In the genomic region with DNA sequence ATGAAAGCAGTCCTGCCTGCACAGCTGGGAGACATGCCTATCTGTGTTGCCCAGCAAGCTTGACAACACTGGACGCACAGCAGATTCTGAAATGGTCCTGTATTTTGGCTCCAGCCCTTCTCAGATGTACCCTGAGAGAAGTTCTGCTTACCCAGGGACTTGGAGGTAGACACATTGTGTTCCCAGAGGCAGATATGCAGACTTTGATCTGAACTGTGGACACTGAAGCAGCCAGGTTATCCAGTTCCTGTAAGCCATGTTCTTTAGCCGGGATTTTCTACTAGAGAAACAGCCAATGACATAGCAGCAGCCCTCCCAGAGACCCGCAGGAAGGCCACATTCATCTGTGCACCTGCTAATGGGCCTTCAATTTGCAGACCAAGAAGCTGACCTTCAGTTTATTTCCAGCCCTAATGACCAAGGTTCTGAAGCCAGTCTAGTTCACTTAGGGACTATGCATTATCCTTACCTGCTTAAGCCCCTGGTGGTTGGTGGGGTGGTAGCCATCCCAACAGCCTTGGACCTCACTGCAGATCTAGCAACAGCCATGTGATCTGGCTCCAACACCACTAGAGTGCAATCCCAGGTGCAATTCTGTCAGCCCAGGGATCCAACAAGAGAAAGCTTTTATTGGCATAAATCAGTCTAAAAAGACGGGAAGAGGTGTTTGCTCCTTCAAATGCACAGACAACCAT, we compare ENCODE assay signal across 1 cellular context.
TF ChIP-seq lines count a peak whose summit lies in the region.

No MANE protein-coding gene starts in this region.

TF ChIP-seq in GM23338, 12 proteins besides CTCF, POLR2A, EP300 and RAD21 (continued from another document):
- TF ChIP-seq ZNF462 (CRISPR knock-in tag; IDR thresholded peaks at IDR 0.05): no peak
